ENCODE assay signal across 10 cellular contexts in genomic region chr12:116164976-116165425, GRCh38.
DNase-seq lines count a peak whose midpoint lies in the region; ATAC-seq and TF ChIP-seq lines count a peak whose summit lies in the region.
"Had no signal": no experiment of that assay in that cellular context is flagged by ENCODE, and none has a peak within 500 bp of the region (broad histone marks: within the 10 kb centered on the region; RNA-seq: fewer than 3 reads in every experiment).

No MANE protein-coding gene starts in this region.

- H3K18ac ChIP-seq in mesendoderm (ENCODE audit: low read length), result no peak overlapping the region

- no peak overlapping the region for H3K4ac ChIP-seq in mesendoderm (ENCODE audit: low read depth, low read length)

- POLR2A ChIA-PET in activated CD8-positive, alpha-beta T cell treated with anti-CD3 and anti-CD28 coated beads for 36 hours (lab: Charles Lee), result interaction anchor here (0.9 kb wide), 1 partner anchor 23 kb away, joined by 3 read pairs; no protein-coding TSS in a partner anchor
- POLR2A ChIA-PET in activated CD8-positive, alpha-beta T cell treated with anti-CD3 and anti-CD28 coated beads, Interleukin-2, amount 10 ng/mL, durations not matched to agents 7 days and 5 days (lab: Charles Lee), result no interaction called here

- H3K27me3 ChIP-seq in left ventricle myocardium inferior (ENCODE audit: low read depth) (no peaks in the 10 kb centered on the region), mesendoderm (ENCODE audit: insufficient read depth, low read length, poor library complexity) (no peaks in the 10 kb centered on the region)

- H3K36me3 ChIP-seq in left ventricle myocardium inferior, result no peaks in the 10 kb centered on the region
- no peaks in the 10 kb centered on the region for H3K36me3 ChIP-seq in mesendoderm (ENCODE audit: control insufficient read depth, insufficient read depth, low read length)

- no peak overlapping the region for H2AK5ac ChIP-seq in mesendoderm (ENCODE audit: low read length)

- no peak overlapping the region for H2BK5ac ChIP-seq in mesendoderm (ENCODE audit: low read length)

- TF ChIP-seq CTCF in activated CD8-positive, alpha-beta T cell treated with anti-CD3 and anti-CD28 coated beads for 36 hours (IDR thresholded peaks at IDR 0.05), result no peak
- TF ChIP-seq CTCF in left ventricle myocardium inferior (IDR thresholded peaks at IDR 0.05; ENCODE audit: borderline replicate concordance), result no peak

- no peak overlapping the region for H2BK120ac ChIP-seq in mesendoderm (ENCODE audit: low read depth, low read length)

- no peak for DNase-seq in activated CD8-positive, alpha-beta T cell treated with anti-CD3 and anti-CD28 coated beads for 36 hours
- no peak for DNase-seq in activated CD8-positive, alpha-beta T cell treated with anti-CD3 and anti-CD28 coated beads, Interleukin-2, amount 10 ng/mL, durations not matched to agents 7 days and 5 days
- DNase-seq in SW480 (ENCODE audit: low spot score) (peak; percentile 27), left ventricle myocardium inferior (no peak), mesendoderm (no peak), hippocampal formation (lab: John Stamatoyannopoulos, UW) (no peak)
- DNase-seq: substantia nigra had no signal

- H3K79me2 ChIP-seq in mesendoderm (ENCODE audit: control insufficient read depth, insufficient read depth, low read length), result peaks cover 48% of the 10 kb centered on the region

- H4K5ac ChIP-seq in mesendoderm (ENCODE audit: low read length), result no peak overlapping the region

- CTCF ChIA-PET in activated CD8-positive, alpha-beta T cell treated with anti-CD3 and anti-CD28 coated beads for 36 hours (lab: Charles Lee), result interaction anchor here (1.0 to 1.5 kb wide), 5 partner anchors 11 to 71 kb away, joined by 3 read pairs; no protein-coding TSS in a partner anchor
- CTCF ChIA-PET in activated CD8-positive, alpha-beta T cell treated with anti-CD3 and anti-CD28 coated beads, Interleukin-2, amount 10 ng/mL, durations not matched to agents 7 days and 5 days (lab: Charles Lee), result interaction anchor here (2.0 kb wide), 1 partner anchor 23 kb away, joined by 6 read pairs; no protein-coding TSS in a partner anchor

- H3K56ac ChIP-seq in mesendoderm (ENCODE audit: low read length), result no peak overlapping the region

- peaks cover 45% of the 10 kb centered on the region for H3K4me1 Mint-ChIP-seq in activated CD8-positive, alpha-beta T cell treated with anti-CD3 and anti-CD28 coated beads for 36 hours (ENCODE audit: low read depth)
- H3K4me1 Mint-ChIP-seq in activated CD8-positive, alpha-beta T cell treated with anti-CD3 and anti-CD28 coated beads, Interleukin-2, amount 10 ng/mL, durations not matched to agents 7 days and 5 days (ENCODE audit: low read depth), result peaks cover 28% of the 10 kb centered on the region
- H3K4me1 Mint-ChIP-seq in stimulated activated naive CD8-positive, alpha-beta T cell treated with anti-CD3 and anti-CD28 coated beads, Interleukin-15, Interleukin-2, amounts not matched to agents 100 ng/mL and 50 ng/mL, for 24 hours (ENCODE audit: low read depth), result peaks cover 53% of the 10 kb centered on the region

- H3K9me3 ChIP-seq in left ventricle myocardium inferior (replicated peaks), result no peaks in the 10 kb centered on the region

- no peak overlapping the region for H3K4me3 Mint-ChIP-seq in activated CD8-positive, alpha-beta T cell treated with anti-CD3 and anti-CD28 coated beads for 36 hours
- no peak overlapping the region for H3K4me3 Mint-ChIP-seq in activated CD8-positive, alpha-beta T cell treated with anti-CD3 and anti-CD28 coated beads, Interleukin-2, amount 10 ng/mL, durations not matched to agents 7 days and 5 days
- H3K4me3 Mint-ChIP-seq in stimulated activated naive CD8-positive, alpha-beta T cell treated with anti-CD3 and anti-CD28 coated beads, Interleukin-15, Interleukin-2, amounts not matched to agents 100 ng/mL and 50 ng/mL, for 24 hours, result peak overlapping the region; percentile 20
- H3K4me3 Mint-ChIP-seq: central memory CD8-positive, alpha-beta T cell had no signal

- no peak overlapping the region for H4K8ac ChIP-seq in mesendoderm (ENCODE audit: low read depth, low read length)

- peak overlapping the region; percentile 66 for H3K27ac Mint-ChIP-seq in activated CD8-positive, alpha-beta T cell treated with anti-CD3 and anti-CD28 coated beads for 36 hours
- no peak overlapping the region for H3K27ac Mint-ChIP-seq in activated CD8-positive, alpha-beta T cell treated with anti-CD3 and anti-CD28 coated beads, Interleukin-2, amount 10 ng/mL, durations not matched to agents 7 days and 5 days
- no peak overlapping the region for H3K27ac Mint-ChIP-seq in stimulated activated naive CD8-positive, alpha-beta T cell treated with anti-CD3 and anti-CD28 coated beads, Interleukin-15, Interleukin-2, amounts not matched to agents 100 ng/mL and 50 ng/mL, for 24 hours

- peak overlapping the region; percentile 24 for H3K27ac ChIP-seq in left ventricle myocardium inferior (replicated peaks)
- no peak overlapping the region for H3K27ac ChIP-seq in mesendoderm (ENCODE audit: low read depth, low read length)

- ATAC-seq in activated CD8-positive, alpha-beta T cell treated with anti-CD3 and anti-CD28 coated beads for 36 hours, result peak; percentile 88
- no peak for ATAC-seq in activated CD8-positive, alpha-beta T cell treated with anti-CD3 and anti-CD28 coated beads, Interleukin-2, amount 10 ng/mL, durations not matched to agents 7 days and 5 days
- no peak for ATAC-seq in GM19023 (IDR thresholded peaks at IDR 0.05; ENCODE audit: unreplicated experiment)

- no peaks in the 10 kb centered on the region for H3K27me3 Mint-ChIP-seq in activated CD8-positive, alpha-beta T cell treated with anti-CD3 and anti-CD28 coated beads for 36 hours
- no peaks in the 10 kb centered on the region for H3K27me3 Mint-ChIP-seq in activated CD8-positive, alpha-beta T cell treated with anti-CD3 and anti-CD28 coated beads, Interleukin-2, amount 10 ng/mL, durations not matched to agents 7 days and 5 days (ENCODE audit: low read depth)
- no peaks in the 10 kb centered on the region for H3K27me3 Mint-ChIP-seq in stimulated activated naive CD8-positive, alpha-beta T cell treated with anti-CD3 and anti-CD28 coated beads, Interleukin-15, Interleukin-2, amounts not matched to agents 100 ng/mL and 50 ng/mL, for 24 hours
- H3K27me3 Mint-ChIP-seq: central memory CD8-positive, alpha-beta T cell had no signal

- intact Hi-C loops in activated CD8-positive, alpha-beta T cell treated with anti-CD3 and anti-CD28 coated beads for 36 hours (cut with micrococcal nuclease), result no loop called here
- intact Hi-C loops in left ventricle myocardium inferior (cut with micrococcal nuclease), result no loop called here

- peaks cover 15% of the 10 kb centered on the region for H3K79me1 ChIP-seq in mesendoderm (ENCODE audit: low read length)

- H3K4me1 ChIP-seq in left ventricle myocardium inferior (peaks cover 77% of the 10 kb centered on the region), mesendoderm (ENCODE audit: control insufficient read depth, low read depth, low read length) (peaks cover 4% of the 10 kb centered on the region)

- no peak overlapping the region for H3K23ac ChIP-seq in mesendoderm (ENCODE audit: low read length)

- no CpG with 5 or more reads among the region's 4 CpGs for WGBS in mesendoderm (ENCODE audit: extremely low coverage, insufficient coverage, low lambda C conversion rate)

- no peak overlapping the region for H3K4me2 ChIP-seq in mesendoderm (ENCODE audit: low read length)

- no peak overlapping the region for H3K9ac ChIP-seq in mesendoderm (ENCODE audit: low read length)

- H3K9me3 Mint-ChIP-seq in activated CD8-positive, alpha-beta T cell treated with anti-CD3 and anti-CD28 coated beads for 36 hours, result no peaks in the 10 kb centered on the region
- H3K9me3 Mint-ChIP-seq in activated CD8-positive, alpha-beta T cell treated with anti-CD3 and anti-CD28 coated beads, Interleukin-2, amount 10 ng/mL, durations not matched to agents 7 days and 5 days (ENCODE audit: insufficient read depth), result no peaks in the 10 kb centered on the region
- no peaks in the 10 kb centered on the region for H3K9me3 Mint-ChIP-seq in stimulated activated naive CD8-positive, alpha-beta T cell treated with anti-CD3 and anti-CD28 coated beads, Interleukin-15, Interleukin-2, amounts not matched to agents 100 ng/mL and 50 ng/mL, for 24 hours
- H3K9me3 Mint-ChIP-seq: central memory CD8-positive, alpha-beta T cell had no signal

- peaks cover 2% of the 10 kb centered on the region for H3K36me3 Mint-ChIP-seq in activated CD8-positive, alpha-beta T cell treated with anti-CD3 and anti-CD28 coated beads for 36 hours (ENCODE audit: low read depth)
- peaks cover 6% of the 10 kb centered on the region for H3K36me3 Mint-ChIP-seq in activated CD8-positive, alpha-beta T cell treated with anti-CD3 and anti-CD28 coated beads, Interleukin-2, amount 10 ng/mL, durations not matched to agents 7 days and 5 days (ENCODE audit: low read depth)
- H3K36me3 Mint-ChIP-seq in stimulated activated naive CD8-positive, alpha-beta T cell treated with anti-CD3 and anti-CD28 coated beads, Interleukin-15, Interleukin-2, amounts not matched to agents 100 ng/mL and 50 ng/mL, for 24 hours (ENCODE audit: low read depth), result peaks cover 4% of the 10 kb centered on the region

- H2BK15ac ChIP-seq in mesendoderm (replicated peaks; ENCODE audit: low read depth), result no peak overlapping the region

- H3K4me3 ChIP-seq in left ventricle myocardium inferior (no peak overlapping the region), mesendoderm (ENCODE audit: low read length) (no peak overlapping the region)
